8 cellular contexts compared by ENCODE assay signal in the genomic region with DNA sequence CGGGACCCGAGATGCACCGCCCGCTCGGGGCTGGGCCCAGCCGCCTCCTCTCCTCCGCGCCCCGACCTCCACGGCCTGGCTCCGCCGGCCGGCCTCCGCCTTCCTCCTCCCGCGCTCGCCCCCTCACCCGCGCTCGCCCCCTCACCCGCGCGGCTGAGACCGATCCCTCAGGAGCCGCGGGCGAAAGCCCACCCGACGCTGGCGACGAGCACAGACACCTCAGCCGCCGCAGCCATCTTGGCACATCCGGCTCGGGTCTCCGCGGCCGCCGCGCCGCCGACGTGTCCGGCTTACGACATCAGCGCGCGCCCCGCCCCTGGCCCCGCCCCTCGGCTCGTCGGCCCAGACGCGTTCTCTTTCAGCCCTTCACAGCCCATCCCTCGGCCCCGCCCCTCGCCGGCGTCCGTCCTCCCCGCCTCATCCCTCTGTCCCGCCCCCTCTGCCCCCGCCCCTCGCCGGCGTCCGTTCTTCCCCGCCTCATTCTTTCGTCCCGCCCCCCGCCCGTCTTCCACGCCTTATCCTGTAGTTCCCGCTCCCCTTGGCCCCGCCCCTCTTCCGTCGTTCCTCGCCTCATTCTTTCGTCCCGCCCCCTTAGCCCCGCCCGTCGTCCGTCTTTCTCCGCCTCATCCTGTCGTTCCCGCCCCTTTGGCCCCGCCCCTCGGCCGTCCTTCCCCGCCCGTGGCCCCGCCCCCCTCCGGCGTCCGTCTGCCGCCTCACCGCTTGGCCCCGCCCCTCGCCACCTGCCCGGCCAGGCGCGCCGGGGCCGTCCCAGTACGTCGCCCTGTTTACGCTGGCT. TPM values are rescaled to one million over a fixed set of nuclear protein-coding genes. Genes with fewer than 3 reads are reported as not detected.
DNase-seq lines count a peak whose midpoint lies in the region; ATAC-seq, FAIRE-seq and TF ChIP-seq lines count a peak whose summit lies in the region.

A gene with protein sequence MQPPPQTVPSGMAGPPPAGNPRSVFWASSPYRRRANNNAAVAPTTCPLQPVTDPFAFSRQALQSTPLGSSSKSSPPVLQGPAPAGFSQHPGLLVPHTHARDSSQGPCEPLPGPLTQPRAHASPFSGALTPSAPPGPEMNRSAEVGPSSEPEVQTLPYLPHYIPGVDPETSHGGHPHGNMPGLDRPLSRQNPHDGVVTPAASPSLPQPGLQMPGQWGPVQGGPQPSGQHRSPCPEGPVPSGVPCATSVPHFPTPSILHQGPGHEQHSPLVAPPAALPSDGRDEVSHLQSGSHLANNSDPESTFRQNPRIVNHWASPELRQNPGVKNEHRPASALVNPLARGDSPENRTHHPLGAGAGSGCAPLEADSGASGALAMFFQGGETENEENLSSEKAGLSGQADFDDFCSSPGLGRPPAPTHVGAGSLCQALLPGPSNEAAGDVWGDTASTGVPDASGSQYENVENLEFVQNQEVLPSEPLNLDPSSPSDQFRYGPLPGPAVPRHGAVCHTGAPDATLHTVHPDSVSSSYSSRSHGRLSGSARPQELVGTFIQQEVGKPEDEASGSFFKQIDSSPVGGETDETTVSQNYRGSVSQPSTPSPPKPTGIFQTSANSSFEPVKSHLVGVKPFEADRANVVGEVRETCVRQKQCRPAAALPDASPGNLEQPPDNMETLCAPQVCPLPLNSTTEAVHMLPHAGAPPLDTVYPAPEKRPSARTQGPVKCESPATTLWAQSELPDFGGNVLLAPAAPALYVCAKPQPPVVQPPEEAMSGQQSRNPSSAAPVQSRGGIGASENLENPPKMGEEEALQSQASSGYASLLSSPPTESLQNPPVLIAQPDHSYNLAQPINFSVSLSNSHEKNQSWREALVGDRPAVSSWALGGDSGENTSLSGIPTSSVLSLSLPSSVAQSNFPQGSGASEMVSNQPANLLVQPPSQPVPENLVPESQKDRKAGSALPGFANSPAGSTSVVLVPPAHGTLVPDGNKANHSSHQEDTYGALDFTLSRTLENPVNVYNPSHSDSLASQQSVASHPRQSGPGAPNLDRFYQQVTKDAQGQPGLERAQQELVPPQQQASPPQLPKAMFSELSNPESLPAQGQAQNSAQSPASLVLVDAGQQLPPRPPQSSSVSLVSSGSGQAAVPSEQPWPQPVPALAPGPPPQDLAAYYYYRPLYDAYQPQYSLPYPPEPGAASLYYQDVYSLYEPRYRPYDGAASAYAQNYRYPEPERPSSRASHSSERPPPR (N-terminal part only) (minus strand): TSS at position 248 of the 796 bp plus-strand sequence. CDS start 5,425 bp downstream, outside the sequence.

- H3K27me3 ChIP-seq in AG04450 (ENCODE audit: control insufficient read depth, insufficient read depth, low read length) (peaks cover 15% of the 10 kb centered on the region), mammary epithelial cell (ENCODE audit: insufficient read depth, low read length) (no peaks in the 10 kb centered on the region), small intestine (ENCODE audit: control insufficient read depth in 2 of 2, insufficient read depth in 2 of 2, low read length in 2 of 2) (no peaks in the 10 kb centered on the region)

- intact Hi-C loops in mammary epithelial cell (cut with micrococcal nuclease) = loop anchor here (1.0 to 5.0 kb wide), 3 partner anchors 46 to 120 kb away; partner anchors contain the start of genes DNLZ, INPP5E and NOTCH1

- no peaks in the 10 kb centered on the region; the same call in 1 of the 2 replicates for H3K9me3 ChIP-seq in AG04450 (ENCODE audit: control insufficient read depth, insufficient read depth, low read length)
- no peaks in the 10 kb centered on the region for H3K9me3 ChIP-seq in mammary epithelial cell (replicated peaks; ENCODE audit: insufficient read depth, low read length)
- no peaks in the 10 kb centered on the region for H3K9me3 ChIP-seq in small intestine (ENCODE audit: control insufficient read depth, low read depth)

- peak within 1 kb of the TSS; percentile 91 for H3K9ac ChIP-seq in mammary epithelial cell (ENCODE audit: insufficient read depth, low read length)

- POLR2A ChIA-PET in AG04450 (lab: Yijun Ruan, JAX) = interaction anchor here (0.7 to 1.1 kb wide), 4 partner anchors 9 to 159 kb away, joined by 3 to 7 read pairs (median 3); no protein-coding TSS in a partner anchor

- peak; percentile 94 for TF ChIP-seq POLR2A in GM18951 (IDR thresholded peaks at IDR 0.05; ENCODE audit: extremely low read depth, insufficient read depth, insufficient read length)

- H3K36me3 ChIP-seq in mammary epithelial cell (ENCODE audit: insufficient read depth, low read length) (peaks cover 1% of the 10 kb centered on the region), small intestine (ENCODE audit: control insufficient read depth in 2 of 2, insufficient read depth in 2 of 2, low read length in 2 of 2) (peaks cover 0 to 2% of the 10 kb centered on the region in 2 donors)

- no TSS peak for BruUV-seq in mammary epithelial cell (replicated peaks; lab: Mats Ljungman, UMichigan)

- TF ChIP-seq CTCF in AG04450 (IDR thresholded peaks at IDR 0.05; ENCODE audit: low read depth, low read length) = no peak
- TF ChIP-seq CTCF in WI38 (IDR thresholded peaks at IDR 0.05; ENCODE audit: low read depth, low read length) = no peak
- TF ChIP-seq CTCF in mammary epithelial cell (conservative IDR thresholded peaks at IDR 0.05 in 1 of 2, IDR thresholded peaks at IDR 0.05 in 1 of 2; ENCODE audit: extremely low read depth in 1 of 2, insufficient read depth in 1 of 2, low read depth in 1 of 2, low read length in 2 of 2) = no peak

- no peak for FAIRE-seq in small intestine (lab: Jason Lieb, UNC)

- CTCF ChIA-PET in AG04450 (lab: Charles Lee) (interaction anchor here (1.8 to 6.7 kb wide), 3 partner anchors 149 to 189 kb away, joined by 5 to 73 read pairs (median 55); no protein-coding TSS in a partner anchor), mammary epithelial cell (lab: Charles Lee; ENCODE audit: low non-redundant PET) (interaction anchor here (0.5 kb wide), 1 partner anchor 142 kb away, joined by 3 read pairs; no protein-coding TSS in a partner anchor)

- peak; percentile 67 for ATAC-seq in HG03175 (IDR thresholded peaks at IDR 0.05; ENCODE audit: unreplicated experiment)

- no CpG with 5 or more reads among the region's 109 CpGs for WGBS in mammary epithelial cell (ENCODE audit: low coverage, missing lambda C conversion rate)
- WGBS in small intestine, 3 donors = 1% methylated on average over 75 to 109 of the region's 109 CpGs

- dilution Hi-C loops in mammary epithelial cell (cut with HindIII; ENCODE audit: low sequenced_read_pairs) = no loop called here

- DNase-seq in AG04450 (ENCODE audit: low read depth, low spot score) = peak; percentile 97
- peak; percentile 93 for DNase-seq in NCI-H2227 treated with DMSO at 0.1 percent for 48 hours (lab: John Stamatoyannopoulos, UW)
- DNase-seq in mammary epithelial cell = peak; percentile 93
- peak; percentile 97 for DNase-seq in iPS-NIHi11 (ENCODE audit: low spot score)
- DNase-seq in small intestine = peak; percentile 98

- peak within 1 kb of the TSS; percentile 100 for H3K4me2 ChIP-seq in mammary epithelial cell (ENCODE audit: insufficient read depth, low read depth, low read length)

- peak within 1 kb of the TSS; percentile 96 for H2AFZ ChIP-seq in mammary epithelial cell (ENCODE audit: low read depth, low read length)

- peak within 1 kb of the TSS; percentile 99 for H3K27ac ChIP-seq in AG04450 (ENCODE audit: low read depth, low read length)
- peak within 1 kb of the TSS; percentile 97 for H3K27ac ChIP-seq in mammary epithelial cell (ENCODE audit: insufficient read depth, low read depth, low read length)
- peak within 1 kb of the TSS; percentile 99 to 100 for H3K27ac ChIP-seq in small intestine (ENCODE audit: low read depth in 1 of 2, low read length in 1 of 2)

- H4K20me1 ChIP-seq in mammary epithelial cell (ENCODE audit: insufficient read depth, low read length) = no peaks in the 10 kb centered on the region

- H3K4me1 ChIP-seq in mammary epithelial cell (ENCODE audit: insufficient read depth, low read length) = peaks cover 26% of the 10 kb centered on the region
- peaks cover 4 to 6% of the 10 kb centered on the region in 2 donors for H3K4me1 ChIP-seq in small intestine (ENCODE audit: control insufficient read depth in 2 of 2, insufficient read depth in 1 of 2, low read depth in 1 of 2, low read length in 1 of 2)

- in situ Hi-C loops in GM18951 (cut with MboI; ENCODE audit: low sequenced_read_pairs, unreplicated experiment) = no loop called here
- in situ Hi-C loops in mammary epithelial cell (cut with MboI; ENCODE audit: low sequenced_read_pairs in 2 of 2) = loop anchor here in 1 of 2 donors (5.0 kb wide), 1 partner anchor 144 kb away; no protein-coding TSS in a partner anchor

- H3K4me3 ChIP-seq in AG04450 (ENCODE audit: low read depth, low read length) (peak within 1 kb of the TSS; percentile 84), WI38 (ENCODE audit: low read depth, low read length) (peak within 1 kb of the TSS; percentile 90), mammary epithelial cell (replicated peaks in 1 of 3; ENCODE audit: insufficient read depth in 1 of 3, low read depth in 2 of 3, low read length in 3 of 3) (peak within 1 kb of the TSS; percentile 76 to 91 (median 79)), small intestine (ENCODE audit: low read depth in 1 of 2, low read length in 2 of 2) (peak within 1 kb of the TSS; percentile 91 to 98)

- peaks cover 47% of the 10 kb centered on the region for H3K79me2 ChIP-seq in mammary epithelial cell (ENCODE audit: insufficient read depth, low read length)

RNA-seq across cellular contexts. Expression of the gene that starts here (rescaled TPM):
- polyA plus RNA-seq in AG04450 (2011; rRNA removed) (23.2 and 30.7 TPM in 2 replicates), mammary epithelial cell (23.9 TPM), small intestine (10 to 100 TPM; 37.4 to 41.1 (median 38.2) TPM)
- 34.9 and 45.8 TPM in 2 replicates for polyA minus RNA-seq in AG04450 (2011; rRNA and poly(A)+ RNA removed)
- 100 to 1,000 TPM in 1 of 2 donors, 10 to 100 TPM in 1; 66.0 to 106 TPM for total RNA-seq in mammary epithelial cell
- polyA minus RNA-seq in mammary epithelial cell = 125 TPM

Comparison
In these comparisons a context has a peak if more than half of its experiments do, and no peak if none do; other contexts are left out.
1. Peak in every context shown above with its lines: DNase-seq, ATAC-seq, H3K4me3 ChIP-seq and H3K27ac ChIP-seq.